ENCODE assay signal across 8 cellular contexts in the genomic region with DNA sequence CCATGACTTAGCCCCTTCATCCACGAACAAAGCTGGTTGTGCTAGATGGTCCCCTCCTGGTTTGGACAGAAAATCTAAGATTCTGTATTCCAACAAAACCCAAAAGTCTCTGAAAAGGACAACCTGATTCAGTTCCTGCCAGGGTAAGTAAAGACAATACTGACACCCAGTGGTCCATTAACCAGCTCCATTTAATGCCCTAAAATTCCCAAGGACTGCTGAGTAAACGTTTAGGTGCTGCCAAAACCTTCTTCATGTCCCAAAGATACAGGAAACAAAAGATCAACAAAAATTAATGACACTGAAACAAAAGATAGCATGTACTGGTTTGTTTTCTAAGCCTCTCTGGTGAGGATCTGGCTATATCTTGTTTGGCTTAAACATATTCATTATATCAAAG. TPM values are rescaled to one million over a fixed set of nuclear protein-coding genes. Genes with fewer than 3 reads are reported as not detected.
DNase-seq lines count a peak whose midpoint lies in the region; ATAC-seq and TF ChIP-seq lines count a peak whose summit lies in the region.

No MANE protein-coding gene starts in this region.

- CTCF ChIA-PET in activated CD8-positive, alpha-beta T cell treated with anti-CD3 and anti-CD28 coated beads, Interleukin-2, amount 10 ng/mL, durations not matched to agents 7 days and 5 days (lab: Charles Lee) = interaction anchor here (1.1 kb wide), 1 partner anchor 11 kb away, joined by 3 read pairs; no protein-coding TSS in a partner anchor
- CTCF ChIA-PET in activated CD8-positive, alpha-beta memory T cell treated with anti-CD3 and anti-CD28 coated beads, Interleukin-2, amount 10 ng/mL, durations not matched to agents 7 days and 5 days (lab: Charles Lee) = interaction anchor here (0.5 to 1.8 kb wide), 2 partner anchors 9 to 177 kb away, joined by 3 to 5 read pairs; no protein-coding TSS in a partner anchor

- no peak overlapping the region for H3K4me3 ChIP-seq in epithelial cell of proximal tubule (ENCODE audit: low read depth, low read length)

- DNase-seq in EH (ENCODE audit: low read depth) (peak; percentile 41), NCI-H2171 treated with DMSO at 0.1 percent for 48 hours (lab: John Stamatoyannopoulos, UW) (peak; percentile 58), epithelial cell of proximal tubule (ENCODE audit: low read depth) (no peak), pons (ENCODE audit: low spot score) (peak; percentile 80)
- no peak for DNase-seq in activated CD8-positive, alpha-beta T cell treated with anti-CD3 and anti-CD28 coated beads, Interleukin-2, amount 10 ng/mL, durations not matched to agents 7 days and 5 days
- no peak for DNase-seq in activated CD8-positive, alpha-beta memory T cell treated with anti-CD3 and anti-CD28 coated beads, Interleukin-2, amount 10 ng/mL, durations not matched to agents 7 days and 5 days
- DNase-seq in activated T-cell treated with anti-CD3 and anti-CD28 coated beads, Interleukin-2, amount 50 U/mL, for 1 hour = no peak

- H3K9me3 Mint-ChIP-seq in activated CD8-positive, alpha-beta T cell treated with anti-CD3 and anti-CD28 coated beads, Interleukin-2, amount 10 ng/mL, durations not matched to agents 7 days and 5 days (ENCODE audit: insufficient read depth) = peaks cover 8% of the 10 kb centered on the region
- H3K9me3 Mint-ChIP-seq in stimulated activated memory B cell treated with anti-CD40 and anti-IgM and Interleukin-4, amounts not matched to agents 10 μg/mL and 1 μg/mL and 100 μg/mL, for 72 hours = peaks cover 5% of the 10 kb centered on the region
- H3K9me3 Mint-ChIP-seq in activated CD8-positive, alpha-beta memory T cell treated with anti-CD3 and anti-CD28 coated beads, Interleukin-2, amount 10 ng/mL, durations not matched to agents 7 days and 5 days (ENCODE audit: low read depth) = peaks cover 2% of the 10 kb centered on the region

- no peak overlapping the region for H3K27ac Mint-ChIP-seq in activated CD8-positive, alpha-beta T cell treated with anti-CD3 and anti-CD28 coated beads, Interleukin-2, amount 10 ng/mL, durations not matched to agents 7 days and 5 days
- H3K27ac Mint-ChIP-seq in stimulated activated memory B cell treated with anti-CD40 and anti-IgM and Interleukin-4, amounts not matched to agents 10 μg/mL and 1 μg/mL and 100 μg/mL, for 72 hours = no peak overlapping the region
- H3K27ac Mint-ChIP-seq in activated CD8-positive, alpha-beta memory T cell treated with anti-CD3 and anti-CD28 coated beads, Interleukin-2, amount 10 ng/mL, durations not matched to agents 7 days and 5 days = no peak overlapping the region

- H3K36me3 Mint-ChIP-seq in activated CD8-positive, alpha-beta T cell treated with anti-CD3 and anti-CD28 coated beads, Interleukin-2, amount 10 ng/mL, durations not matched to agents 7 days and 5 days (ENCODE audit: low read depth) = no peaks in the 10 kb centered on the region
- H3K36me3 Mint-ChIP-seq in stimulated activated memory B cell treated with anti-CD40 and anti-IgM and Interleukin-4, amounts not matched to agents 10 μg/mL and 1 μg/mL and 100 μg/mL, for 72 hours = no peaks in the 10 kb centered on the region
- no peaks in the 10 kb centered on the region for H3K36me3 Mint-ChIP-seq in activated CD8-positive, alpha-beta memory T cell treated with anti-CD3 and anti-CD28 coated beads, Interleukin-2, amount 10 ng/mL, durations not matched to agents 7 days and 5 days

- no peak for ATAC-seq in activated CD8-positive, alpha-beta T cell treated with anti-CD3 and anti-CD28 coated beads, Interleukin-2, amount 10 ng/mL, durations not matched to agents 7 days and 5 days
- ATAC-seq in stimulated activated memory B cell treated with anti-CD40 and anti-IgM and Interleukin-4, amounts not matched to agents 10 μg/mL and 1 μg/mL and 100 μg/mL, for 72 hours = no peak
- no peak for ATAC-seq in activated CD8-positive, alpha-beta memory T cell treated with anti-CD3 and anti-CD28 coated beads, Interleukin-2, amount 10 ng/mL, durations not matched to agents 7 days and 5 days

- H3K4me1 Mint-ChIP-seq in activated CD8-positive, alpha-beta T cell treated with anti-CD3 and anti-CD28 coated beads, Interleukin-2, amount 10 ng/mL, durations not matched to agents 7 days and 5 days (ENCODE audit: low read depth) = peaks cover 6% of the 10 kb centered on the region
- peaks cover 7% of the 10 kb centered on the region for H3K4me1 Mint-ChIP-seq in stimulated activated memory B cell treated with anti-CD40 and anti-IgM and Interleukin-4, amounts not matched to agents 10 μg/mL and 1 μg/mL and 100 μg/mL, for 72 hours
- no peaks in the 10 kb centered on the region for H3K4me1 Mint-ChIP-seq in activated CD8-positive, alpha-beta memory T cell treated with anti-CD3 and anti-CD28 coated beads, Interleukin-2, amount 10 ng/mL, durations not matched to agents 7 days and 5 days

- POLR2A ChIA-PET in activated CD8-positive, alpha-beta T cell treated with anti-CD3 and anti-CD28 coated beads, Interleukin-2, amount 10 ng/mL, durations not matched to agents 7 days and 5 days (lab: Charles Lee) = interaction anchor here (0.5 kb wide), 1 partner anchor 64 kb away, joined by 3 read pairs; no protein-coding TSS in a partner anchor

- no peak overlapping the region for H3K4me3 Mint-ChIP-seq in activated CD8-positive, alpha-beta T cell treated with anti-CD3 and anti-CD28 coated beads, Interleukin-2, amount 10 ng/mL, durations not matched to agents 7 days and 5 days
- no peak overlapping the region for H3K4me3 Mint-ChIP-seq in stimulated activated memory B cell treated with anti-CD40 and anti-IgM and Interleukin-4, amounts not matched to agents 10 μg/mL and 1 μg/mL and 100 μg/mL, for 72 hours
- H3K4me3 Mint-ChIP-seq in activated CD8-positive, alpha-beta memory T cell treated with anti-CD3 and anti-CD28 coated beads, Interleukin-2, amount 10 ng/mL, durations not matched to agents 7 days and 5 days = no peak overlapping the region

- H3K27me3 Mint-ChIP-seq in activated CD8-positive, alpha-beta T cell treated with anti-CD3 and anti-CD28 coated beads, Interleukin-2, amount 10 ng/mL, durations not matched to agents 7 days and 5 days (ENCODE audit: low read depth) = peaks cover 4% of the 10 kb centered on the region
- H3K27me3 Mint-ChIP-seq in stimulated activated memory B cell treated with anti-CD40 and anti-IgM and Interleukin-4, amounts not matched to agents 10 μg/mL and 1 μg/mL and 100 μg/mL, for 72 hours = peaks cover 18% of the 10 kb centered on the region
- peaks cover 19% of the 10 kb centered on the region for H3K27me3 Mint-ChIP-seq in activated CD8-positive, alpha-beta memory T cell treated with anti-CD3 and anti-CD28 coated beads, Interleukin-2, amount 10 ng/mL, durations not matched to agents 7 days and 5 days

- TF ChIP-seq CTCF in epithelial cell of proximal tubule (conservative IDR thresholded peaks at IDR 0.05; ENCODE audit: low read depth, low read length) = peak; percentile 63

RNA-seq across cellular contexts. Expression of gene PPP1R2B, which starts 25.3 kb away (rescaled TPM):
- total RNA-seq in epithelial cell of proximal tubule = 0.06 and 0.07 TPM in 2 replicates
- total RNA-seq in activated CD8-positive, alpha-beta T cell treated with anti-CD3 and anti-CD28 coated beads, Interleukin-2, amount 10 ng/mL, durations not matched to agents 7 days and 5 days = under 1 TPM; 0.13 TPM
- not detected for total RNA-seq in activated CD8-positive, alpha-beta memory T cell treated with anti-CD3 and anti-CD28 coated beads, Interleukin-2, amount 10 ng/mL, durations not matched to agents 7 days and 5 days

Comparison
In these comparisons a context has a peak if more than half of its experiments do, and no peak if none do; other contexts are left out.
1. DNase-seq: peak in EH (single experiment), NCI-H2171 treated with DMSO at 0.1 percent for 48 hours (single experiment) and pons (single experiment); none in epithelial cell of proximal tubule (single experiment), activated CD8-positive, alpha-beta T cell treated with anti-CD3 and anti-CD28 coated beads, Interleukin-2, amount 10 ng/mL, durations not matched to agents 7 days and 5 days (single experiment), activated CD8-positive, alpha-beta memory T cell treated with anti-CD3 and anti-CD28 coated beads, Interleukin-2, amount 10 ng/mL, durations not matched to agents 7 days and 5 days (single experiment) and activated T-cell treated with anti-CD3 and anti-CD28 coated beads, Interleukin-2, amount 50 U/mL, for 1 hour (single experiment).